ENCODE assay signal across 17 cellular contexts in genomic region chr3:22269827-22270226, GRCh38.
DNase-seq lines count a peak whose midpoint lies in the region; ATAC-seq and TF ChIP-seq lines count a peak whose summit lies in the region.
"Had no signal": no experiment of that assay in that cellular context is flagged by ENCODE, and none has a peak within 500 bp of the region (broad histone marks: within the 10 kb centered on the region; RNA-seq: fewer than 3 reads in every experiment).

No MANE protein-coding gene starts in this region.

- H3K9me3 ChIP-seq in MG63 (no peaks in the 10 kb centered on the region), uterus (no peaks in the 10 kb centered on the region)
- H3K9me3 ChIP-seq: esophagus squamous epithelium, thyroid gland had no signal

- H3K36me3 ChIP-seq in MG63 (no peaks in the 10 kb centered on the region), uterus (no peaks in the 10 kb centered on the region)
- H3K36me3 ChIP-seq: esophagus squamous epithelium, thyroid gland had no signal

- no peak for TF ChIP-seq POLR2A in uterus (IDR thresholded peaks at IDR 0.05)

- ATAC-seq in HG03571 (IDR thresholded peaks at IDR 0.05; ENCODE audit: unreplicated experiment), result no peak

- H3K27me3 ChIP-seq in MG63 (no peaks in the 10 kb centered on the region), uterus (no peaks in the 10 kb centered on the region)
- H3K27me3 ChIP-seq: dorsolateral prefrontal cortex, esophagus squamous epithelium, thyroid gland had no signal

- H3K4me3 ChIP-seq in AG10803 (ENCODE audit: low read length) (no peak overlapping the region), MG63 (no peak overlapping the region), astrocyte of the cerebellum (ENCODE audit: low read depth, low read length) (no peak overlapping the region), uterus (no peak overlapping the region)
- H3K4me3 ChIP-seq: dorsolateral prefrontal cortex, esophagus squamous epithelium, thyroid gland had no signal

- intact Hi-C loops in uterus (cut with DNase I; ENCODE audit: low total_unique reads), result no loop called here

- H3K4me1 ChIP-seq in uterus, result no peaks in the 10 kb centered on the region
- H3K4me1 ChIP-seq: esophagus squamous epithelium, thyroid gland had no signal

- in situ Hi-C loops in astrocyte of the cerebellum (cut with HindIII; ENCODE audit: low sequenced_read_pairs), result no loop called here

- H3K27ac ChIP-seq in uterus, result no peak overlapping the region
- H3K27ac ChIP-seq: dorsolateral prefrontal cortex, esophagus squamous epithelium, thyroid gland had no signal

- TF ChIP-seq CTCF in AG10803 (conservative IDR thresholded peaks at IDR 0.05; ENCODE audit: low read length) (no peak), astrocyte of the cerebellum (IDR thresholded peaks at IDR 0.05; ENCODE audit: low read depth, low read length, missing control alignments) (no peak), uterus (IDR thresholded peaks at IDR 0.05) (no peak)

- DNase-seq in AG10803 (ENCODE audit: low read depth), result peak; percentile 21
- DNase-seq in MG63, result peak; percentile 21
- DNase-seq in astrocyte of the cerebellum (ENCODE audit: low read depth), result peak; percentile 46
- DNase-seq in glomerular visceral epithelial cell (ENCODE audit: extremely low spot score), result peak; percentile 49
- DNase-seq in uterus, result no peak
- no peak for DNase-seq in NCI-H1436 treated with DMSO at 0.1 percent for 48 hours (lab: John Stamatoyannopoulos, UW)
- DNase-seq in nucleus accumbens (lab: John Stamatoyannopoulos, UW), result no peak
- DNase-seq: activated CD4-positive, alpha-beta T cell treated with anti-CD3 and anti-CD28 coated beads, Interleukin-2, amount 50 U/mL, for 48 hours; amygdala; esophagus squamous epithelium; NCI-H2081; retina; SHP77 treated with DMSO at 0.1 percent for 48 hours; stimulated activated CD4-positive, alpha-beta T cell treated with anti-CD3 and anti-CD28 coated beads, Interleukin-2, amount 100 ng/mL, for 24 hours had no signal

Comparison
In these comparisons a context has a peak if more than half of its experiments do, and no peak if none do; other contexts are left out.
1. DNase-seq: peak in AG10803 (single experiment), MG63 (single experiment), astrocyte of the cerebellum (single experiment) and glomerular visceral epithelial cell (single experiment); none in uterus (0 of 2), NCI-H1436 treated with DMSO at 0.1 percent for 48 hours (single experiment) and nucleus accumbens (0 of 56).